In genomic region chr1:203906932-203907331, GRCh38 we compare ENCODE assay signal across 12 cellular contexts. TPM values are rescaled to one million over a fixed set of nuclear protein-coding genes. Genes with fewer than 3 reads are reported as not detected.
DNase-seq lines count a peak whose midpoint lies in the region; ATAC-seq and TF ChIP-seq lines count a peak whose summit lies in the region.
"Had no signal": no experiment of that assay in that cellular context is flagged by ENCODE, and none has a peak within 500 bp of the region (broad histone marks: within the 10 kb centered on the region; RNA-seq: fewer than 3 reads in every experiment).

No MANE protein-coding gene starts in this region.

- DNase-seq in AG09309 (ENCODE audit: low read depth) (peak; percentile 69), M059J (ENCODE audit: low read depth) (peak; percentile 95), brain pericyte (ENCODE audit: low read depth, low spot score) (peak; percentile 20), lung microvascular endothelial cell (ENCODE audit: low read depth in 2 of 2) (peak; percentile 5 to 74), HUDEP-2 (lab: John Stamatoyannopoulos, UW; ENCODE audit: unreplicated experiment in 76 of 76) (no peak)
- DNase-seq in activated naive CD8-positive, alpha-beta T cell treated with anti-CD3 and anti-CD28 coated beads for 36 hours = no peak
- no peak for DNase-seq in stimulated activated CD4-positive, alpha-beta T cell treated with anti-CD3 and anti-CD28 coated beads, Interleukin-2, amount 100 ng/mL, for 24 hours
- DNase-seq: activated effector memory CD4-positive, alpha-beta T cell treated with anti-CD3 and anti-CD28 coated beads, Interleukin-2, amount 50 U/mL, for 16 hours; NCI-H69; small intestine; stimulated activated naive CD8-positive, alpha-beta T cell treated with anti-CD3 and anti-CD28 coated beads, Interleukin-15, amount 100 ng/mL, for 72 hours had no signal

- H3K9me3 Mint-ChIP-seq in activated naive CD8-positive, alpha-beta T cell treated with anti-CD3 and anti-CD28 coated beads for 36 hours = peaks cover 2% of the 10 kb centered on the region
- H3K9me3 Mint-ChIP-seq: stimulated activated naive CD8-positive, alpha-beta T cell treated with anti-CD3 and anti-CD28 coated beads, Interleukin-15, amount 100 ng/mL, for 72 hours had no signal

- TF ChIP-seq CTCF in AG09309 (IDR thresholded peaks at IDR 0.05; ENCODE audit: control insufficient read depth, insufficient read depth, low read depth, low read length, missing control alignments) = no peak

- H3K36me3 Mint-ChIP-seq in activated naive CD8-positive, alpha-beta T cell treated with anti-CD3 and anti-CD28 coated beads for 36 hours = no peaks in the 10 kb centered on the region

- H3K27me3 Mint-ChIP-seq in activated naive CD8-positive, alpha-beta T cell treated with anti-CD3 and anti-CD28 coated beads for 36 hours = no peaks in the 10 kb centered on the region
- H3K27me3 Mint-ChIP-seq: stimulated activated naive CD8-positive, alpha-beta T cell treated with anti-CD3 and anti-CD28 coated beads, Interleukin-15, amount 100 ng/mL, for 72 hours had no signal

- no peak for ATAC-seq in GM21423 (IDR thresholded peaks at IDR 0.05; ENCODE audit: unreplicated experiment)
- ATAC-seq: stimulated activated naive CD8-positive, alpha-beta T cell treated with anti-CD3 and anti-CD28 coated beads, Interleukin-15, amount 100 ng/mL, for 72 hours had no signal

- H3K4me3 ChIP-seq in AG09309 (ENCODE audit: control insufficient read depth, low read depth, low read length) = no peak overlapping the region

- no peak overlapping the region for H3K27ac Mint-ChIP-seq in activated naive CD8-positive, alpha-beta T cell treated with anti-CD3 and anti-CD28 coated beads for 36 hours
- H3K27ac Mint-ChIP-seq: stimulated activated naive CD8-positive, alpha-beta T cell treated with anti-CD3 and anti-CD28 coated beads, Interleukin-15, amount 100 ng/mL, for 72 hours had no signal

- H3K4me1 Mint-ChIP-seq in activated naive CD8-positive, alpha-beta T cell treated with anti-CD3 and anti-CD28 coated beads for 36 hours = no peaks in the 10 kb centered on the region
- H3K4me1 Mint-ChIP-seq: stimulated activated naive CD8-positive, alpha-beta T cell treated with anti-CD3 and anti-CD28 coated beads, Interleukin-15, amount 100 ng/mL, for 72 hours had no signal

- no peak overlapping the region for H3K4me3 Mint-ChIP-seq in activated naive CD8-positive, alpha-beta T cell treated with anti-CD3 and anti-CD28 coated beads for 36 hours
- H3K4me3 Mint-ChIP-seq: stimulated activated naive CD8-positive, alpha-beta T cell treated with anti-CD3 and anti-CD28 coated beads, Interleukin-15, amount 100 ng/mL, for 72 hours had no signal

RNA-seq across cellular contexts. Expression of gene SNRPE, which starts 45.5 kb away (rescaled TPM):
- 166 and 272 TPM in 2 replicates for total RNA-seq in M059J (2014; rRNA removed; shearing (Covaris generic))
- total RNA-seq in lung microvascular endothelial cell = 45.2 and 63.2 TPM in 2 replicates
- total RNA-seq in activated naive CD8-positive, alpha-beta T cell treated with anti-CD3 and anti-CD28 coated beads for 36 hours = 100 to 1,000 TPM; 396 to 457 TPM

Comparison
In these comparisons a context has a peak if more than half of its experiments do, and no peak if none do; other contexts are left out.
1. DNase-seq: peak in AG09309 (single experiment), M059J (single experiment), brain pericyte (single experiment) and lung microvascular endothelial cell (2 of 2); none in HUDEP-2 (0 of 76), activated naive CD8-positive, alpha-beta T cell treated with anti-CD3 and anti-CD28 coated beads for 36 hours (single experiment) and stimulated activated CD4-positive, alpha-beta T cell treated with anti-CD3 and anti-CD28 coated beads, Interleukin-2, amount 100 ng/mL, for 24 hours (0 of 2).